Comparison of ENCODE assay signal across 8 cellular contexts in the genomic region with DNA sequence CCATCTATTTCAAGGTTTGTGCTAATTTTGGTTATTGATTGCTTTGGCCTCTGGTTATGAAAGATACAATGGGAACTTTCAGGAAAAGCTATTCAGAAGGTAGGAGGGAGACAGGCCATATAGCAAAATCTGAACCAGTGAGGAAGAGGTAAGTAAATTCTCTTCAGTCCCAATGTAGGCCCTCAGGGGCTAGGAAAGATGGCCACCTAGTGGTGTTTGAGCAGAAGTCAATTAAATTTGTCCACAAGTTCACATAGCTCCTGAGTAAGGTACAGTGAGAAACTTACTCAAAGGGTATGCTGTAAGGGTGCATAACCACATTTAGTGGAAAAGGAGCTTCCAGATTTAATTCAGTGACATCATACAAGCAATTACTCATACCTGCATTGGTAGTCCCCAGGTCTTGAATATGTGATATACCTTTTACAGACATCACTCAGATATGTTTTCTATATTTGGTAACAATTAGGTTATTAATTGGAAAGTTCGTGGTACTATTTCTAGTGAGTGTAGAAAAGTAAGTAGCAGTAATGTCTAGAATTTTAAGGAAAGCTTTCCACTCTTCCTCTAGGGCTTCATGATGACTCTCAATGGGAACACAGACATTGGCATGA. TPM values are rescaled to one million over a fixed set of nuclear protein-coding genes. Genes with fewer than 3 reads are reported as not detected.
A peak's percentile ranks its signal among the peaks of the same experiment; 100 is the strongest.
DNase-seq lines count a peak whose midpoint lies in the region; ATAC-seq and TF ChIP-seq lines count a peak whose summit lies in the region.

No MANE protein-coding gene starts in this region.

- H3K27ac ChIP-seq in heart left ventricle = no peak overlapping the region
- no peak overlapping the region for H3K27ac ChIP-seq in gastrocnemius medialis

- H3K4me3 ChIP-seq in heart left ventricle (no peak overlapping the region), gastrocnemius medialis (no peak overlapping the region)

- DNase-seq in ELF-1 (ENCODE audit: low read depth, low spot score) (peak; percentile 39), NCI-H524 (lab: John Stamatoyannopoulos, UW) (peak; percentile 45 to 73), heart left ventricle (peak in 4 of 5 donors; percentile 34 to 49 (median 40)), gastrocnemius medialis (no peak)
- peak; percentile 5 for DNase-seq in activated naive CD8-positive, alpha-beta T cell treated with anti-CD3 and anti-CD28 coated beads for 36 hours
- DNase-seq in central memory CD4-positive, alpha-beta T cell = no peak

- peak; percentile 75 to 94 (median 82) for TF ChIP-seq CTCF in heart left ventricle (IDR thresholded peaks at IDR 0.05)
- peak; percentile 30 to 65 (median 63) for TF ChIP-seq CTCF in gastrocnemius medialis (IDR thresholded peaks at IDR 0.05 in 4 of 5, conservative IDR thresholded peaks at IDR 0.05 in 1 of 5)

- in situ Hi-C loops in gastrocnemius medialis (cut with MboI; ENCODE audit: low sequenced_read_pairs in 4 of 4) = loop anchor here in 2 of 4 donors (10.0 to 25.0 kb wide), 3 partner anchors 140 to 265 kb away; a partner anchor contains a TSS

- no peaks in the 10 kb centered on the region for H3K27me3 ChIP-seq in heart left ventricle
- no peaks in the 10 kb centered on the region for H3K27me3 ChIP-seq in gastrocnemius medialis

- intact Hi-C loops in heart left ventricle (cut with DNase I) = loop anchor here (1.0 to 5.0 kb wide), 7 partner anchors 35 to 260 kb away; a partner anchor contains a TSS
- intact Hi-C loops in gastrocnemius medialis (cut with DNase I; ENCODE audit: low total_unique reads) = loop anchor here (1.0 to 5.0 kb wide), 3 partner anchors 40 to 260 kb away; a partner anchor contains a TSS

- H3K9me3 ChIP-seq in heart left ventricle (no peaks in the 10 kb centered on the region), gastrocnemius medialis (no peaks in the 10 kb centered on the region)

- H3K27ac Mint-ChIP-seq in activated naive CD8-positive, alpha-beta T cell treated with anti-CD3 and anti-CD28 coated beads for 36 hours = no peak overlapping the region

- WGBS in heart left ventricle, 4 donors = 57 to 73% (median 64%) methylated on average over 1 of the region's 1 CpG

- H3K4me3 Mint-ChIP-seq in activated naive CD8-positive, alpha-beta T cell treated with anti-CD3 and anti-CD28 coated beads for 36 hours = no peak overlapping the region

- H3K36me3 Mint-ChIP-seq in activated naive CD8-positive, alpha-beta T cell treated with anti-CD3 and anti-CD28 coated beads for 36 hours = no peaks in the 10 kb centered on the region

- peaks cover under 1% of the 10 kb centered on the region for H3K4me1 Mint-ChIP-seq in activated naive CD8-positive, alpha-beta T cell treated with anti-CD3 and anti-CD28 coated beads for 36 hours

- H3K36me3 ChIP-seq in heart left ventricle (no peaks in the 10 kb centered on the region), gastrocnemius medialis (no peaks in the 10 kb centered on the region)

- H3K27me3 Mint-ChIP-seq in activated naive CD8-positive, alpha-beta T cell treated with anti-CD3 and anti-CD28 coated beads for 36 hours = peaks cover 9% of the 10 kb centered on the region

- ATAC-seq in GM19467 (IDR thresholded peaks at IDR 0.05; ENCODE audit: unreplicated experiment) = peak; percentile 86
- ATAC-seq in HG03521 (IDR thresholded peaks at IDR 0.05; ENCODE audit: unreplicated experiment) = peak; percentile 91
- peak in 3 of 4 donors; percentile 76 to 81 (median 78) for ATAC-seq in heart left ventricle
- no peak for ATAC-seq in gastrocnemius medialis

- no peaks in the 10 kb centered on the region for H3K9me3 Mint-ChIP-seq in activated naive CD8-positive, alpha-beta T cell treated with anti-CD3 and anti-CD28 coated beads for 36 hours

- H3K4me1 ChIP-seq in heart left ventricle (peaks cover 0 to 25% (median 12%) of the 10 kb centered on the region in 12 donors), gastrocnemius medialis (peaks cover 0 to 4% of the 10 kb centered on the region in 2 donors)

- TF ChIP-seq POLR2A in heart left ventricle (IDR thresholded peaks at IDR 0.05) (no peak), gastrocnemius medialis (IDR thresholded peaks at IDR 0.05) (no peak)

RNA-seq across cellular contexts. Expression of a gene that starts 21.4 kb away (rescaled TPM):
- total RNA-seq in activated naive CD8-positive, alpha-beta T cell treated with anti-CD3 and anti-CD28 coated beads for 36 hours = not detected
- total RNA-seq in heart left ventricle (1 to 10 TPM in 2 of 9 donors, under 1 TPM in 6, not detected in 1; 0.23 to 7.0 (median 0.59) TPM), gastrocnemius medialis (under 1 TPM in 1 of 4 donors, not detected in 3; 0.36 TPM)
- polyA plus RNA-seq in heart left ventricle = under 1 TPM in 1 of 2 donors, not detected in 1; 0.15 TPM

RNA-seq across cellular contexts. Expression of a gene that starts 41.8 kb away (rescaled TPM):
- not detected for total RNA-seq in activated naive CD8-positive, alpha-beta T cell treated with anti-CD3 and anti-CD28 coated beads for 36 hours
- 10 to 100 TPM; 17.8 to 65.6 (median 31.3) TPM for total RNA-seq in heart left ventricle
- 10 to 100 TPM in 1 of 2 donors, 1 to 10 TPM in 1; 7.5 to 24.4 TPM for polyA plus RNA-seq in heart left ventricle
- total RNA-seq in gastrocnemius medialis = 10 to 100 TPM; 13.2 to 25.1 (median 22.5) TPM

Comparison
In these comparisons a context has a peak if more than half of its experiments do, and no peak if none do; other contexts are left out.
1. DNase-seq: peak in ELF-1 (single experiment), NCI-H524 (2 of 2), activated naive CD8-positive, alpha-beta T cell treated with anti-CD3 and anti-CD28 coated beads for 36 hours (single experiment) and heart left ventricle (4 of 5); none in gastrocnemius medialis (0 of 2) and central memory CD4-positive, alpha-beta T cell (single experiment).
2. ATAC-seq: peak in GM19467 (single experiment), HG03521 (single experiment) and heart left ventricle (3 of 4); none in gastrocnemius medialis (0 of 2).
3. RNA of a gene that starts 41.8 kb away (total RNA-seq): 17.8 to 65.6 TPM in heart left ventricle and 13.2 to 25.1 TPM in gastrocnemius medialis; not detected in activated naive CD8-positive, alpha-beta T cell treated with anti-CD3 and anti-CD28 coated beads for 36 hours; every median in the first group is over 10 times any median in the second.